In genomic region chr4:69650872-69651271, GRCh38 we compare ENCODE assay signal across 36 cellular contexts. TPM values are rescaled to one million over a fixed set of nuclear protein-coding genes. Genes with fewer than 3 reads are reported as not detected.
"Had no signal": no experiment of that assay in that cellular context is flagged by ENCODE, and none has a peak within 500 bp of the region (broad histone marks: within the 10 kb centered on the region; RNA-seq: fewer than 3 reads in every experiment).

No MANE protein-coding gene starts in this region.

- H3K36me3 ChIP-seq: SJCRH30 had no signal

- H3K9ac ChIP-seq: KMS-11 had no signal

- H3K4me1 ChIP-seq: SJCRH30 had no signal

- ATAC-seq: Panc1, Right ventricle myocardium inferior, SK-N-SH treated with all-trans-retinoic acid at 6 μM for 48 hours, T-cell had no signal

- H3K27me3 ChIP-seq: SJCRH30 had no signal

- H3K4me2 ChIP-seq: KMS-11, PC-9 had no signal

- DNase-seq: Karpas-422, MM.1S, MV-4-11, NCI-H1092, NCI-H1105, NCI-H1417 treated with DMSO at 0.1 percent for 48 hours, NCI-H1436 treated with DMSO at 0.1 percent for 48 hours, NCI-H1694 treated with DMSO at 0.1 percent for 48 hours, NCI-H187 treated with DMSO at 0.1 percent for 48 hours, NCI-H2029, NCI-H2081, NCI-H2171 treated with DMSO at 0.1 percent for 48 hours, NCI-H2227 treated with DMSO at 0.1 percent for 48 hours, NCI-H345, NCI-H446, NCI-H510A treated with DMSO at 0.1 percent for 48 hours, NCI-H524 treated with DMSO at 0.1 percent for 48 hours, NCI-H526 treated with DMSO at 0.1 percent for 48 hours, NCI-H774, PC-9, SHP77, SIG-M5, SJCRH30, T-cell had no signal

- H2AFZ ChIP-seq: PC-9 had no signal

- H3K4me3 ChIP-seq: PC-9, SJCRH30, SK-N-MC had no signal

- H3K9me3 ChIP-seq: SJCRH30 had no signal

- H3K27ac ChIP-seq: KMS-11, PC-9, RWPE1, SJCRH30, SK-N-MC had no signal

RNA-seq across cellular contexts. Expression of gene UGT2A1, which starts 2.2 kb away (rescaled TPM):
- total RNA-seq: LHCN-M2, MCF 10A, NCI-H460, OCI-LY7, PC-9, Right ventricle myocardium inferior, RPMI7951, SJCRH30, SK-MEL-5, T-cell had no signal

RNA-seq across cellular contexts. Expression of gene UGT2A2, which starts 11.4 kb away (rescaled TPM):
- total RNA-seq: LHCN-M2, MCF 10A, NCI-H460, OCI-LY7, PC-9, Right ventricle myocardium inferior, RPMI7951, SJCRH30, SK-MEL-5, T-cell had no signal
